In the genomic region with DNA sequence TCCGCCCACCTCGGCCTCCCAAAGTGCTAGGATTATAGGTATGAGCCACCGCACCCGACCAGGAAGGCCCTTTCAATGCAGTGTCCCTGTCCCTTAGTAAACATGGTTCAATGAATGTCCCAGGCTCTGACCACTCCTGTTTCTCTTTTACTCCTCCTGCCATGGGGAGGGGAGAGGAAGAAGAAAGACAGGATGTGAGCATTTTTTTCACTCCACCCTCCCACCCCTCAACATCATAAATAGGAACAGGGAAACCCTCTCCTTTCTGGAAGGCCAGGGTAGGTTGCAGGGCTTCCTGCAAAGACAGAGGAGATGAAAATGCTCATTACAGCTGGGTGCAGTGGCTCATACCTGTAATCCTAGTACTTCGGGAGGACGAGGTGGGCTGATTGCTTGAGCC, we compare ENCODE assay signal across 29 cellular contexts. TPM values are rescaled to one million over a fixed set of nuclear protein-coding genes. Genes with fewer than 3 reads are reported as not detected.
DNase-seq lines count a peak whose midpoint lies in the region; ATAC-seq, FAIRE-seq and TF ChIP-seq lines count a peak whose summit lies in the region.
"Had no signal": no experiment of that assay in that cellular context is flagged by ENCODE, and none has a peak within 500 bp of the region (broad histone marks: within the 10 kb centered on the region; RNA-seq: fewer than 3 reads in every experiment).

No MANE protein-coding gene starts in this region.

- no peak for DNase-seq in CD4-positive, CD25-positive, alpha-beta regulatory T cell
- no peak for DNase-seq in activated CD4-positive, alpha-beta memory T cell treated with anti-CD3 and anti-CD28 coated beads, Interleukin-2, amount 10 ng/mL, durations not matched to agents 7 days and 5 days
- no peak for DNase-seq in effector memory CD8-positive, alpha-beta T cell
- DNase-seq in Karpas-422 (no peak), GM12892 (ENCODE audit: insufficient read length) (no peak)
- DNase-seq: activated CD4-positive, alpha-beta T cell treated with anti-CD3 and anti-CD28 coated beads for 1 hour; central memory CD4-positive, alpha-beta T cell; DMS153; dorsolateral prefrontal cortex; H7; hippocampal formation; left colon; NCI-H1417; NCI-H2029 treated with DMSO at 0.1 percent for 48 hours; NCI-H774; sigmoid colon; SJCRH30; stimulated activated CD4-positive, alpha-beta T cell treated with anti-CD3 and anti-CD28 coated beads, Interleukin-4, amount 100 ng/mL, for 4 hours; stimulated activated naive B cell treated with anti-CD40 and anti-IgM and Interleukin-4, amounts not matched to agents 10 μg/mL and 1 μg/mL and 100 μg/mL, for 72 hours; testis had no signal

- H3K27me3 ChIP-seq in BLaER1 treated with 17β-estradiol and CSF1 and Interleukin-3, amounts not matched to agents 10 nM and 100 nM = no peaks in the 10 kb centered on the region
- H3K27me3 ChIP-seq in CD4-positive, CD25-positive, alpha-beta regulatory T cell (ENCODE audit: control insufficient read depth, insufficient read depth, low read length) = no peaks in the 10 kb centered on the region
- no peaks in the 10 kb centered on the region for H3K27me3 ChIP-seq in Karpas-422 (ENCODE audit: low read length)
- H3K27me3 ChIP-seq: dorsolateral prefrontal cortex, sigmoid colon, SJCRH30, testis had no signal

- peaks cover 25 to 60% (median 35%) of the 10 kb centered on the region in 4 donors for H3K4me1 Mint-ChIP-seq in CD4-positive, CD25-positive, alpha-beta regulatory T cell
- H3K4me1 Mint-ChIP-seq in activated CD4-positive, alpha-beta memory T cell treated with anti-CD3 and anti-CD28 coated beads, Interleukin-2, amount 10 ng/mL, durations not matched to agents 7 days and 5 days = peaks cover 61% of the 10 kb centered on the region
- peaks cover 35 to 37% of the 10 kb centered on the region in 2 donors for H3K4me1 Mint-ChIP-seq in effector memory CD8-positive, alpha-beta T cell (ENCODE audit: low read depth in 2 of 2)

- peaks cover 21 to 35% (median 27%) of the 10 kb centered on the region in 11 experiments for H3K9me3 ChIP-seq in BLaER1 treated with 17β-estradiol and CSF1 and Interleukin-3, amounts not matched to agents 10 nM and 100 nM (replicated peaks in 1 of 11)
- H3K9me3 ChIP-seq in CD4-positive, CD25-positive, alpha-beta regulatory T cell (ENCODE audit: control insufficient read depth in 2 of 2, low read length in 2 of 2) = peaks cover 8 to 15% of the 10 kb centered on the region in 2 experiments
- H3K9me3 ChIP-seq in Karpas-422 (ENCODE audit: low read length) = peaks cover 4% of the 10 kb centered on the region; the same call in 1 of the 2 replicates
- H3K9me3 ChIP-seq: testis had no signal

- peaks cover 0 to 12% (median 4%) of the 10 kb centered on the region in 7 donors for H3K9me3 Mint-ChIP-seq in CD4-positive, CD25-positive, alpha-beta regulatory T cell
- H3K9me3 Mint-ChIP-seq in activated CD4-positive, alpha-beta memory T cell treated with anti-CD3 and anti-CD28 coated beads, Interleukin-2, amount 10 ng/mL, durations not matched to agents 7 days and 5 days = peaks cover 23% of the 10 kb centered on the region
- H3K9me3 Mint-ChIP-seq in effector memory CD8-positive, alpha-beta T cell = no peaks in the 10 kb centered on the region
- H3K9me3 Mint-ChIP-seq: activated T-helper 17 cell treated with anti-CD3 and anti-CD28 coated beads, Interleukin-2, amount 50 U/mL, for 72 hours had no signal

- H3K4me3 Mint-ChIP-seq in CD4-positive, CD25-positive, alpha-beta regulatory T cell = peak overlapping the region in 3 of 4 donors; percentile 15 to 72 (median 44)
- no peak overlapping the region for H3K4me3 Mint-ChIP-seq in activated CD4-positive, alpha-beta memory T cell treated with anti-CD3 and anti-CD28 coated beads, Interleukin-2, amount 10 ng/mL, durations not matched to agents 7 days and 5 days
- H3K4me3 Mint-ChIP-seq in effector memory CD8-positive, alpha-beta T cell = no peak overlapping the region
- H3K4me3 Mint-ChIP-seq: memory B cell; stimulated activated naive B cell treated with anti-CD40 and anti-IgM and Interleukin-4, amounts not matched to agents 10 μg/mL and 1 μg/mL and 100 μg/mL, for 72 hours had no signal

- peak overlapping the region in 4 of 11 experiments; percentile 2 to 36 (median 10); a peak in 4 of 22 replicates for H3K9ac ChIP-seq in BLaER1 treated with 17β-estradiol and CSF1 and Interleukin-3, amounts not matched to agents 10 nM and 100 nM
- H3K9ac ChIP-seq in Karpas-422 (ENCODE audit: low read length) = no peak overlapping the region

- H3K27me3 Mint-ChIP-seq in CD4-positive, CD25-positive, alpha-beta regulatory T cell = no peaks in the 10 kb centered on the region
- no peaks in the 10 kb centered on the region for H3K27me3 Mint-ChIP-seq in activated CD4-positive, alpha-beta memory T cell treated with anti-CD3 and anti-CD28 coated beads, Interleukin-2, amount 10 ng/mL, durations not matched to agents 7 days and 5 days
- no peaks in the 10 kb centered on the region for H3K27me3 Mint-ChIP-seq in effector memory CD8-positive, alpha-beta T cell
- H3K27me3 Mint-ChIP-seq: activated T-helper 17 cell treated with anti-CD3 and anti-CD28 coated beads, Interleukin-2, amount 50 U/mL, for 72 hours; memory B cell; progenitor cell of endocrine pancreas; stimulated activated naive B cell treated with anti-CD40 and anti-IgM and Interleukin-4, amounts not matched to agents 10 μg/mL and 1 μg/mL and 100 μg/mL, for 72 hours had no signal

- ATAC-seq in CD4-positive, CD25-positive, alpha-beta regulatory T cell (ENCODE audit: low read depth in 2 of 2) = no peak
- no peak for ATAC-seq in effector memory CD8-positive, alpha-beta T cell (replicated peaks)
- ATAC-seq in GM19351 (IDR thresholded peaks at IDR 0.05; ENCODE audit: unreplicated experiment) = no peak
- ATAC-seq: activated T-helper 17 cell treated with anti-CD3 and anti-CD28 coated beads, Interleukin-2, amount 50 U/mL, for 72 hours; left colon; stimulated activated naive B cell treated with anti-CD40 and anti-IgM and Interleukin-4, amounts not matched to agents 10 μg/mL and 1 μg/mL and 100 μg/mL, for 72 hours had no signal

- H3K79me2 ChIP-seq in Karpas-422 (ENCODE audit: low read length) = no peaks in the 10 kb centered on the region

- no peaks in the 10 kb centered on the region for H4K20me1 ChIP-seq in BLaER1 treated with 17β-estradiol and CSF1 and Interleukin-3, amounts not matched to agents 10 nM and 100 nM
- H4K20me1 ChIP-seq in Karpas-422 (ENCODE audit: insufficient read depth, low read depth, low read length) = no peaks in the 10 kb centered on the region

- H3K4me2 ChIP-seq in BLaER1 treated with 17β-estradiol and CSF1 and Interleukin-3, amounts not matched to agents 10 nM and 100 nM = peak overlapping the region in 8 of 11 experiments; percentile 32 to 92 (median 67); a peak in 15 of 22 replicates
- H3K4me2 ChIP-seq in Karpas-422 (ENCODE audit: low read depth, low read length, poor library complexity, severe bottlenecking) = no peak overlapping the region

- H2AFZ ChIP-seq in Karpas-422 (ENCODE audit: low read length) = no peak overlapping the region

- no peak overlapping the region for H3K4me3 ChIP-seq in BLaER1 treated with 17β-estradiol and CSF1 and Interleukin-3, amounts not matched to agents 10 nM and 100 nM
- no peak overlapping the region for H3K4me3 ChIP-seq in CD4-positive, CD25-positive, alpha-beta regulatory T cell (ENCODE audit: low read depth, low read length)
- no peak overlapping the region for H3K4me3 ChIP-seq in Karpas-422 (ENCODE audit: low read length)
- H3K4me3 ChIP-seq: dorsolateral prefrontal cortex, sigmoid colon, SJCRH30, testis had no signal

- H3K27ac Mint-ChIP-seq in CD4-positive, CD25-positive, alpha-beta regulatory T cell = peak overlapping the region in 1 of 3 donors; percentile 67
- peak overlapping the region; percentile 61 for H3K27ac Mint-ChIP-seq in activated CD4-positive, alpha-beta memory T cell treated with anti-CD3 and anti-CD28 coated beads, Interleukin-2, amount 10 ng/mL, durations not matched to agents 7 days and 5 days
- H3K27ac Mint-ChIP-seq in effector memory CD8-positive, alpha-beta T cell = peak overlapping the region; percentile 66 to 75
- H3K27ac Mint-ChIP-seq: memory B cell; progenitor cell of endocrine pancreas; stimulated activated naive B cell treated with anti-CD40 and anti-IgM and Interleukin-4, amounts not matched to agents 10 μg/mL and 1 μg/mL and 100 μg/mL, for 72 hours had no signal

- no peaks in the 10 kb centered on the region for H3K9me2 ChIP-seq in Karpas-422 (replicated peaks; ENCODE audit: insufficient read depth, low read length)

- H3K36me3 ChIP-seq in BLaER1 treated with 17β-estradiol and CSF1 and Interleukin-3, amounts not matched to agents 10 nM and 100 nM = peaks cover 13 to 82% (median 68%) of the 10 kb centered on the region in 11 experiments; a peak in 20 of 22 replicates
- H3K36me3 ChIP-seq in CD4-positive, CD25-positive, alpha-beta regulatory T cell (ENCODE audit: control insufficient read depth, insufficient read depth, low read length) = no peaks in the 10 kb centered on the region
- no peaks in the 10 kb centered on the region for H3K36me3 ChIP-seq in Karpas-422 (ENCODE audit: insufficient read depth, low read length)

- peaks cover 24% of the 10 kb centered on the region for H3K36me3 Mint-ChIP-seq in CD4-positive, CD25-positive, alpha-beta regulatory T cell
- peaks cover 57% of the 10 kb centered on the region for H3K36me3 Mint-ChIP-seq in activated CD4-positive, alpha-beta memory T cell treated with anti-CD3 and anti-CD28 coated beads, Interleukin-2, amount 10 ng/mL, durations not matched to agents 7 days and 5 days (ENCODE audit: low read depth)
- peaks cover 31% of the 10 kb centered on the region for H3K36me3 Mint-ChIP-seq in effector memory CD8-positive, alpha-beta T cell (ENCODE audit: insufficient read depth)

- no peak for TF ChIP-seq POLR2A in GM12892 (IDR thresholded peaks at IDR 0.05; ENCODE audit: low read depth, low read length)

- peaks cover 16 to 72% (median 47%) of the 10 kb centered on the region in 10 experiments for H3K4me1 ChIP-seq in BLaER1 treated with 17β-estradiol and CSF1 and Interleukin-3, amounts not matched to agents 10 nM and 100 nM
- peaks cover 43% of the 10 kb centered on the region for H3K4me1 ChIP-seq in CD4-positive, CD25-positive, alpha-beta regulatory T cell (ENCODE audit: control insufficient read depth, insufficient read depth, low read length, poor library complexity, severe bottlenecking)
- no peaks in the 10 kb centered on the region for H3K4me1 ChIP-seq in Karpas-422 (ENCODE audit: low read length)
- H3K4me1 ChIP-seq: sigmoid colon, testis had no signal

- peak overlapping the region in 5 of 11 experiments; percentile 29 to 84 (median 66); a peak in 7 of 22 replicates for H3K27ac ChIP-seq in BLaER1 treated with 17β-estradiol and CSF1 and Interleukin-3, amounts not matched to agents 10 nM and 100 nM
- no peak overlapping the region for H3K27ac ChIP-seq in CD4-positive, CD25-positive, alpha-beta regulatory T cell (ENCODE audit: insufficient read depth, low read length, poor library complexity, severe bottlenecking)
- H3K27ac ChIP-seq in Karpas-422 (ENCODE audit: low read length) = no peak overlapping the region
- H3K27ac ChIP-seq: dorsolateral prefrontal cortex, sigmoid colon, SJCRH30, testis had no signal

- CTCF ChIA-PET in activated CD4-positive, alpha-beta memory T cell treated with anti-CD3 and anti-CD28 coated beads, Interleukin-2, amount 10 ng/mL, durations not matched to agents 7 days and 5 days (lab: Charles Lee) = interaction anchor here (0.6 to 1.1 kb wide), 2 partner anchors 9 to 112 kb away, joined by 3 read pairs; no protein-coding TSS in a partner anchor

- FAIRE-seq in GM12892 (lab: Jason Lieb, UNC) = no peak
- FAIRE-seq: endothelial cell of umbilical vein had no signal

- POLR2A ChIA-PET in activated CD4-positive, alpha-beta memory T cell treated with anti-CD3 and anti-CD28 coated beads, Interleukin-2, amount 10 ng/mL, durations not matched to agents 7 days and 5 days (lab: Charles Lee) = interaction anchor here (1.2 to 1.5 kb wide), 2 partner anchors 10 to 12 kb away, joined by 3 to 4 read pairs; no protein-coding TSS in a partner anchor

RNA-seq across cellular contexts. Expression of a gene that starts 7.5 kb away (rescaled TPM):
- 86.5 TPM for total RNA-seq in CD4-positive, CD25-positive, alpha-beta regulatory T cell
- 10 to 100 TPM; 10.2 to 17.4 (median 12.6) TPM for polyA plus RNA-seq in CD4-positive, CD25-positive, alpha-beta regulatory T cell
- total RNA-seq in activated CD4-positive, alpha-beta memory T cell treated with anti-CD3 and anti-CD28 coated beads, Interleukin-2, amount 10 ng/mL, durations not matched to agents 7 days and 5 days = 10 to 100 TPM; 57.1 to 59.5 TPM
- 17.6 and 20.8 TPM in 2 replicates for total RNA-seq in Karpas-422 (2014; rRNA removed; shearing (Covaris generic); ENCODE audit: low replicate concordance)
- 19.4 TPM for polyA plus RNA-seq in GM12892 (2012; ENCODE audit: missing spikeins)

RNA-seq across cellular contexts. Expression of a gene that starts 51.9 kb away (rescaled TPM):
- total RNA-seq in CD4-positive, CD25-positive, alpha-beta regulatory T cell = 1.1 TPM
- polyA plus RNA-seq in CD4-positive, CD25-positive, alpha-beta regulatory T cell = under 1 TPM in 3 of 4 donors, not detected in 1; 0.47 to 0.92 (median 0.78) TPM
- total RNA-seq in activated CD4-positive, alpha-beta memory T cell treated with anti-CD3 and anti-CD28 coated beads, Interleukin-2, amount 10 ng/mL, durations not matched to agents 7 days and 5 days = under 1 TPM; 0.91 to 0.95 TPM
- total RNA-seq in Karpas-422 (2014; rRNA removed; shearing (Covaris generic); ENCODE audit: low replicate concordance) = 1.1 TPM in 1 of 2 replicates, not detected in the other
- polyA plus RNA-seq in GM12892 (2012; ENCODE audit: missing spikeins) = 1.9 TPM
- total RNA-seq: endothelial cell of umbilical vein, G401, H7, MCF 10A, SJCRH30, urinary bladder had no signal
- polyA plus RNA-seq: endothelial cell of umbilical vein had no signal

Comparison
In these comparisons a context has a peak if more than half of its experiments do, and no peak if none do; other contexts are left out.
1. H3K4me3 Mint-ChIP-seq: peak in CD4-positive, CD25-positive, alpha-beta regulatory T cell (3 of 4); none in activated CD4-positive, alpha-beta memory T cell treated with anti-CD3 and anti-CD28 coated beads, Interleukin-2, amount 10 ng/mL, durations not matched to agents 7 days and 5 days (single experiment) and effector memory CD8-positive, alpha-beta T cell (0 of 2).